ENCODE assay signal across 15 cellular contexts in genomic region chr16:85778873-85779272, GRCh38. TPM values are rescaled to one million over a fixed set of nuclear protein-coding genes. Genes with fewer than 3 reads are reported as not detected.
DNase-seq lines count a peak whose midpoint lies in the region; ATAC-seq and TF ChIP-seq lines count a peak whose summit lies in the region.
"Had no signal": no experiment of that assay in that cellular context is flagged by ENCODE, and none has a peak within 500 bp of the region (broad histone marks: within the 10 kb centered on the region; RNA-seq: fewer than 3 reads in every experiment).

No MANE protein-coding gene starts in this region.

- no peaks in the 10 kb centered on the region for H3K9me3 ChIP-seq in PC-9 (ENCODE audit: insufficient read depth, low read depth)
- H3K9me3 ChIP-seq: prostate gland had no signal

- no peaks in the 10 kb centered on the region for H3K9me2 ChIP-seq in PC-9 (ENCODE audit: insufficient read depth)

- no peaks in the 10 kb centered on the region for H3K27me3 ChIP-seq in PC-9 (ENCODE audit: insufficient read depth, low read depth)

- peak overlapping the region; percentile 75 for H3K4me2 ChIP-seq in PC-9

- POLR2A ChIA-PET in PC-9 (lab: Charles Lee; ENCODE audit: unreplicated experiment) = interaction anchor here (0.5 to 0.7 kb wide), 3 partner anchors 12 to 319 kb away, joined by 4 to 30 read pairs (median 9); partner anchors contain the start of gene GINS2

- no peak overlapping the region for H3K4me3 ChIP-seq in PC-9
- H3K4me3 ChIP-seq: prostate gland had no signal

- peak; percentile 38 for DNase-seq in activated naive CD4-positive, alpha-beta T cell treated with Interleukin-2 at 50 U/mL for 16 hours
- DNase-seq in activated naive CD4-positive, alpha-beta T cell (lab: John Stamatoyannopoulos, UW) = no peak
- DNase-seq in PC-9 (no peak), glomerular endothelial cell (ENCODE audit: extremely low read depth, low read depth, low spot score) (peak; percentile 68), cerebellum (ENCODE audit: low spot score) (no peak), ecto neural progenitor cell (ENCODE audit: low spot score) (no peak)
- peak; percentile 37 for DNase-seq in stimulated activated naive CD8-positive, alpha-beta T cell treated with anti-CD3 and anti-CD28 coated beads, Interleukin-15, Interleukin-2, amounts not matched to agents 100 U/mL and 50 U/mL, for 24 hours
- DNase-seq: effector memory CD4-positive, alpha-beta T cell; HCEC 1CT; NCI-H345; RPMI8226; SW 1271 had no signal

- CTCF ChIA-PET in PC-9 (lab: Charles Lee) = interaction anchor here (0.6 to 0.7 kb wide), 2 partner anchors 458 to 1546 kb away, joined by 5 to 8 read pairs; no protein-coding TSS in a partner anchor

- no peak overlapping the region for H2AFZ ChIP-seq in PC-9

- H3F3A ChIP-seq in PC-9 (ENCODE audit: insufficient read depth, low read depth) = peaks cover 52% of the 10 kb centered on the region

- H4K20me1 ChIP-seq in PC-9 (ENCODE audit: insufficient read depth) = peaks cover 16% of the 10 kb centered on the region

- peak overlapping the region; percentile 83 for H3K27ac ChIP-seq in PC-9

- BruUV-seq in PC-9 (replicated peaks; lab: Mats Ljungman, UMichigan) = no TSS peak

- ATAC-seq in stimulated activated naive CD8-positive, alpha-beta T cell treated with anti-CD3 and anti-CD28 coated beads, Interleukin-15, Interleukin-2, amounts not matched to agents 100 U/mL and 50 U/mL, for 24 hours = peak; percentile 84
- ATAC-seq in HG03159 (IDR thresholded peaks at IDR 0.05; ENCODE audit: unreplicated experiment) = no peak
- ATAC-seq: naive thymus-derived CD8-positive, alpha-beta T cell had no signal

- intact Hi-C loops in PC-9 (cut with micrococcal nuclease; ENCODE audit: unreplicated experiment) = loop anchor here (2.0 to 10.0 kb wide), 2 partner anchors 32 to 54 kb away; no protein-coding TSS in a partner anchor

- H3K36me3 ChIP-seq in PC-9 (ENCODE audit: low read depth) = 0 out of 2 replicates have a peak, but pooled peaks cover 12% of the 10 kb centered on the region
- H3K36me3 ChIP-seq: prostate gland had no signal

- TF ChIP-seq CTCF in PC-9 (conservative IDR thresholded peaks at IDR 0.05) = no peak

- H3K4me1 ChIP-seq in PC-9 (replicated peaks; ENCODE audit: insufficient read depth) = peaks cover 33% of the 10 kb centered on the region

- H3K79me2 ChIP-seq in PC-9 (ENCODE audit: low read depth) = no peaks in the 10 kb centered on the region; the same call in 1 of the 2 replicates

RNA-seq across cellular contexts. Expression of gene EMC8, which starts 20.5 kb away (rescaled TPM):
- total RNA-seq in PC-9 (2021) = 38.2 and 44.0 TPM in 2 replicates
- total RNA-seq in glomerular endothelial cell = 44.5 and 48.7 TPM in 2 replicates
- 19.2 TPM for total RNA-seq in cerebellum

RNA-seq across cellular contexts. Expression of gene COX4I1, which starts 20.6 kb away (rescaled TPM):
- total RNA-seq in PC-9 (2021) (468 and 545 TPM in 2 replicates), glomerular endothelial cell (548 and 742 TPM in 2 replicates), cerebellum (120 TPM)

RNA-seq across cellular contexts. Expression of gene C16orf74, which starts 28.0 kb away (rescaled TPM):
- 44.3 and 51.6 TPM in 2 replicates for total RNA-seq in PC-9 (2021)
- 20.2 and 22.8 TPM in 2 replicates for total RNA-seq in glomerular endothelial cell
- total RNA-seq in cerebellum = 1.00 TPM

Comparison
In these comparisons a context has a peak if more than half of its experiments do, and no peak if none do; other contexts are left out.
1. DNase-seq: peak in activated naive CD4-positive, alpha-beta T cell treated with Interleukin-2 at 50 U/mL for 16 hours (single experiment), glomerular endothelial cell (single experiment) and stimulated activated naive CD8-positive, alpha-beta T cell treated with anti-CD3 and anti-CD28 coated beads, Interleukin-15, Interleukin-2, amounts not matched to agents 100 U/mL and 50 U/mL, for 24 hours (single experiment); none in activated naive CD4-positive, alpha-beta T cell (0 of 4), PC-9 (0 of 2), cerebellum (single experiment) and ecto neural progenitor cell (single experiment).
2. RNA of gene C16orf74, which starts 28.0 kb away (total RNA-seq): 44.3 to 51.6 TPM in PC-9 and 20.2 to 22.8 TPM in glomerular endothelial cell; 1.00 TPM in cerebellum (single experiment); every median in the first group is over 10 times any median in the second.